In genomic region chr20:36349384-36350170, GRCh38 we compare ENCODE assay signal across 14 cellular contexts. TPM values are rescaled to one million over a fixed set of nuclear protein-coding genes. Genes with fewer than 3 reads are reported as not detected.
A peak's percentile ranks its signal among the peaks of the same experiment; 100 is the strongest.
DNase-seq lines count a peak whose midpoint lies in the region; ATAC-seq and TF ChIP-seq lines count a peak whose summit lies in the region.
"Had no signal": no experiment of that assay in that cellular context is flagged by ENCODE, and none has a peak within 500 bp of the region (broad histone marks: within the 10 kb centered on the region; RNA-seq: fewer than 3 reads in every experiment).

No MANE protein-coding gene starts in this region.

- POLR2A ChIA-PET in HEK293 (lab: Yijun Ruan, JAX), result no interaction called here

- TF ChIP-seq CTCF in HEK293 (tag by site-specific recombination; IDR thresholded peaks at IDR 0.05), result no peak
- no peak for TF ChIP-seq CTCF in RWPE2 (IDR thresholded peaks at IDR 0.05; ENCODE audit: poor library complexity, severe bottlenecking)
- TF ChIP-seq CTCF in brain microvascular endothelial cell (IDR thresholded peaks at IDR 0.05; ENCODE audit: low read depth, low read length, missing control alignments), result no peak

- peak; percentile 87 for ATAC-seq in RWPE2 (ENCODE audit: low read depth)
- no peak for ATAC-seq in GM19463 (IDR thresholded peaks at IDR 0.05; ENCODE audit: unreplicated experiment)
- no peak for ATAC-seq in GM18909 (IDR thresholded peaks at IDR 0.05; ENCODE audit: poor library complexity, unreplicated experiment)

- H3K36me3 ChIP-seq in HEK293 (ENCODE audit: control insufficient read depth in 2 of 2, insufficient read depth in 1 of 2, low read length in 2 of 2) (no peaks in the 10 kb centered on the region), RWPE2 (ENCODE audit: low read depth) (no peaks in the 10 kb centered on the region), brain microvascular endothelial cell (replicated peaks) (no peaks in the 10 kb centered on the region)

- in situ Hi-C loops in brain microvascular endothelial cell (cut with HindIII; ENCODE audit: low pct_ligation_motif_present, low sequenced_read_pairs), result no loop called here

- H3K27me3 ChIP-seq in RWPE2 (ENCODE audit: insufficient read depth, poor library complexity, severe bottlenecking), result no peaks in the 10 kb centered on the region
- H3K27me3 ChIP-seq in brain microvascular endothelial cell (replicated peaks), result peaks cover 4% of the 10 kb centered on the region

- no peak overlapping the region for H3K27ac ChIP-seq in HEK293 (ENCODE audit: extremely low read depth, low read depth, low read length)
- H3K27ac ChIP-seq in RWPE2 (ENCODE audit: poor library complexity, severe bottlenecking), result peak overlapping the region; percentile 39
- H3K27ac ChIP-seq in epithelial cell of prostate, result peak overlapping the region; percentile 37
- no peak overlapping the region for H3K27ac ChIP-seq in brain microvascular endothelial cell

- CTCF ChIA-PET in HEK293 (lab: Yijun Ruan, JAX), result interaction anchor here (0.6 kb wide), 1 partner anchor 515 kb away, joined by 3 read pairs; no protein-coding TSS in a partner anchor

- H3K9me3 ChIP-seq in HEK293 (ENCODE audit: control insufficient read depth, insufficient read depth, low read depth, low read length), result no peaks in the 10 kb centered on the region
- H3K9me3 ChIP-seq in RWPE2 (ENCODE audit: severe bottlenecking), result no peaks in the 10 kb centered on the region

- H3K4me1 ChIP-seq in HEK293 (ENCODE audit: control insufficient read depth, insufficient read depth, low read length) (no peaks in the 10 kb centered on the region), RWPE2 (ENCODE audit: insufficient read depth, poor library complexity, severe bottlenecking) (peaks cover 10% of the 10 kb centered on the region)

- H3K4me3 ChIP-seq in HEK293 (ENCODE audit: low read depth, low read length) (no peak overlapping the region), RWPE2 (ENCODE audit: severe bottlenecking) (no peak overlapping the region), brain microvascular endothelial cell (ENCODE audit: low read depth, low read length) (no peak overlapping the region)

- peak; percentile 78 for DNase-seq in A172 (ENCODE audit: low spot score)
- peak; percentile 99 for DNase-seq in RWPE2 (ENCODE audit: low spot score)
- peak; percentile 60 for DNase-seq in epithelial cell of prostate (ENCODE audit: low read depth, low spot score)
- DNase-seq in brain microvascular endothelial cell, result no peak
- no peak for DNase-seq in stimulated activated CD4-positive, alpha-beta T cell treated with anti-CD3 and anti-CD28 coated beads, Interleukin-2, amount 100 ng/mL, for 24 hours
- DNase-seq: C1 segment of cervical spinal cord, COR-L47, H9, NCI-H187, NCI-H446, NCI-H748 treated with DMSO at 0.1 percent for 48 hours had no signal

TF ChIP-seq in HEK293, 187 proteins besides CTCF, POLR2A, EP300 and RAD21:
- TF ChIP-seq ZNF623 (tag by site-specific recombination; IDR thresholded peaks at IDR 0.05) (peak; percentile 95), ATF2 (tag by site-specific recombination; IDR thresholded peaks at IDR 0.05; ENCODE audit: low read depth) (no peak)
TF ChIP-seq in HEK293: peak in this region for 1.

RNA-seq across cellular contexts. Expression of gene DLGAP4, which starts 43.4 kb away (rescaled TPM):
- 23.0 and 29.6 TPM in 2 replicates for total RNA-seq in A172 (2014; rRNA removed; shearing (Covaris generic))

Comparison
In these comparisons a context has a peak if more than half of its experiments do, and no peak if none do; other contexts are left out.
1. DNase-seq: peak in A172 (single experiment), RWPE2 (single experiment) and epithelial cell of prostate (single experiment); none in brain microvascular endothelial cell (single experiment) and stimulated activated CD4-positive, alpha-beta T cell treated with anti-CD3 and anti-CD28 coated beads, Interleukin-2, amount 100 ng/mL, for 24 hours (0 of 2).
2. H3K27ac ChIP-seq: peak in RWPE2 (single experiment) and epithelial cell of prostate (single experiment); none in HEK293 (single experiment) and brain microvascular endothelial cell (single experiment).